ENCODE assay signal across 9 cellular contexts in genomic region chr12:57476993-57477709, GRCh38. TPM values are rescaled to one million over a fixed set of nuclear protein-coding genes. Genes with fewer than 3 reads are reported as not detected.
DNase-seq lines count a peak whose midpoint lies in the region; ATAC-seq lines count a peak whose summit lies in the region.
"Had no signal": no experiment of that assay in that cellular context is flagged by ENCODE, and none has a peak within 500 bp of the region (broad histone marks: within the 10 kb centered on the region; RNA-seq: fewer than 3 reads in every experiment).

No MANE protein-coding gene starts in this region.

- H3K4me1 ChIP-seq in mononuclear cell (ENCODE audit: insufficient read depth, low read length), result peaks cover 84% of the 10 kb centered on the region

- no peaks in the 10 kb centered on the region for H3K9me3 Mint-ChIP-seq in T-helper 2 cell treated with Interferon-gamma antibody and Interleukin-4, amounts not matched to agents 5 μg/mL and 100 μg/mL, for 36 hours

- peak overlapping the region; percentile 96 for H3K4me3 Mint-ChIP-seq in T-helper 2 cell treated with Interferon-gamma antibody and Interleukin-4, amounts not matched to agents 5 μg/mL and 100 μg/mL, for 36 hours

- ATAC-seq in HG03095 (IDR thresholded peaks at IDR 0.05; ENCODE audit: unreplicated experiment), result no peak

- no peaks in the 10 kb centered on the region for H3K9me3 ChIP-seq in mononuclear cell (ENCODE audit: low read depth, low read length)
- H3K9me3 ChIP-seq: MG63 had no signal

- no peaks in the 10 kb centered on the region for H3K27me3 ChIP-seq in mononuclear cell (ENCODE audit: insufficient read depth, low read length)

- peak overlapping the region; percentile 99 for H3K27ac Mint-ChIP-seq in T-helper 2 cell treated with Interferon-gamma antibody and Interleukin-4, amounts not matched to agents 5 μg/mL and 100 μg/mL, for 36 hours

- peaks cover 46% of the 10 kb centered on the region for H3K36me3 Mint-ChIP-seq in T-helper 2 cell treated with Interferon-gamma antibody and Interleukin-4, amounts not matched to agents 5 μg/mL and 100 μg/mL, for 36 hours (ENCODE audit: low read depth)

- H3K4me3 ChIP-seq in GM08714 (ENCODE audit: low read length) (peak overlapping the region; percentile 61; the same call in 1 of the 2 replicates), mononuclear cell (ENCODE audit: low read length) (peak overlapping the region; percentile 64)
- H3K4me3 ChIP-seq: MG63 had no signal

- peaks cover 64% of the 10 kb centered on the region for H3K4me1 Mint-ChIP-seq in T-helper 2 cell treated with Interferon-gamma antibody and Interleukin-4, amounts not matched to agents 5 μg/mL and 100 μg/mL, for 36 hours (ENCODE audit: low read depth)

- DNase-seq in T-helper 2 cell treated with Interferon-gamma antibody and Interleukin-4, amounts not matched to agents 5 μg/mL and 100 μg/mL, for 36 hours (ENCODE audit: low spot score), result no peak
- DNase-seq in NCI-H510A (lab: John Stamatoyannopoulos, UW) (no peak), NCI-H2196 (lab: John Stamatoyannopoulos, UW; ENCODE audit: unreplicated experiment) (no peak)
- DNase-seq: cortex of kidney, MG63 had no signal

- no peaks in the 10 kb centered on the region for H3K27me3 Mint-ChIP-seq in T-helper 2 cell treated with Interferon-gamma antibody and Interleukin-4, amounts not matched to agents 5 μg/mL and 100 μg/mL, for 36 hours (ENCODE audit: low read depth)

RNA-seq across cellular contexts. Expression of gene ARHGAP9, which starts 2.5 kb away (rescaled TPM):
- 77.6 TPM for total RNA-seq in mononuclear cell

RNA-seq across cellular contexts. Expression of gene MARS1, which starts 10.7 kb away (rescaled TPM):
- total RNA-seq in mononuclear cell, result 90.3 TPM

RNA-seq across cellular contexts. Expression of gene GLI1, which starts 17.6 kb away (rescaled TPM):
- 0.10 TPM for total RNA-seq in mononuclear cell

RNA-seq across cellular contexts. Expression of gene INHBE, which starts 22.0 kb away (rescaled TPM):
- total RNA-seq in mononuclear cell, result not detected
- total RNA-seq: mesenteric fat pad had no signal

RNA-seq across cellular contexts. Expression of gene INHBC, which starts 42.6 kb away (rescaled TPM):
- 0.10 TPM for total RNA-seq in mononuclear cell
- total RNA-seq: mesenteric fat pad had no signal
